Comparison of ENCODE assay signal across 18 cellular contexts in genomic region chr17:79365836-79366831, GRCh38.
DNase-seq lines count a peak whose midpoint lies in the region; FAIRE-seq and TF ChIP-seq lines count a peak whose summit lies in the region.
"Had no signal": no experiment of that assay in that cellular context is flagged by ENCODE, and none has a peak within 500 bp of the region (broad histone marks: within the 10 kb centered on the region; RNA-seq: fewer than 3 reads in every experiment).

No MANE protein-coding gene starts in this region.

- no peak overlapping the region for H3K9ac ChIP-seq in kidney (ENCODE audit: low read length in 2 of 2)
- H3K9ac ChIP-seq: BLaER1 had no signal

- no peaks in the 10 kb centered on the region for H3K9me3 ChIP-seq in kidney (ENCODE audit: control insufficient read depth in 1 of 2, low read length in 2 of 2)
- H3K9me3 ChIP-seq in osteoblast (ENCODE audit: low read depth, low read length): no peaks in the 10 kb centered on the region
- H3K9me3 ChIP-seq: BLaER1, SJCRH30 had no signal

- H3K4me3 ChIP-seq in kidney (ENCODE audit: low read length in 2 of 2) (no peak overlapping the region), osteoblast (ENCODE audit: insufficient read depth, low read length) (no peak overlapping the region)
- H3K4me3 ChIP-seq: BLaER1, K562, SJCRH30 had no signal

- H2AFZ ChIP-seq in osteoblast (ENCODE audit: low read length): no peak overlapping the region

- no peaks in the 10 kb centered on the region for H3K79me2 ChIP-seq in osteoblast (ENCODE audit: insufficient read depth, low read length)

- H3K4me2 ChIP-seq in osteoblast (ENCODE audit: insufficient read depth, low read length): no peak overlapping the region
- H3K4me2 ChIP-seq: BLaER1 had no signal

- no peaks in the 10 kb centered on the region for H3K36me3 ChIP-seq in kidney (ENCODE audit: control insufficient read depth in 1 of 2, insufficient read depth in 2 of 2, low read length in 2 of 2)
- H3K36me3 ChIP-seq in osteoblast (ENCODE audit: insufficient read depth, low read length): no peaks in the 10 kb centered on the region
- H3K36me3 ChIP-seq: BLaER1, SJCRH30 had no signal

- H3K4me1 ChIP-seq in kidney (ENCODE audit: control insufficient read depth in 1 of 2, insufficient read depth in 1 of 2, low read depth in 1 of 2, low read length in 2 of 2) (peaks cover 0 to 2% of the 10 kb centered on the region in 2 donors), osteoblast (ENCODE audit: insufficient read depth, low read length) (no peaks in the 10 kb centered on the region)
- H3K4me1 ChIP-seq: SJCRH30 had no signal

- no peaks in the 10 kb centered on the region for H4K20me1 ChIP-seq in osteoblast (ENCODE audit: insufficient read depth, low read length)

- H3K27ac ChIP-seq in kidney (ENCODE audit: low read depth in 2 of 2, low read length in 2 of 2) (no peak overlapping the region), osteoblast (ENCODE audit: low read depth, low read length) (no peak overlapping the region)
- H3K27ac ChIP-seq: BLaER1, SJCRH30 had no signal

- intact Hi-C loops in kidney (cut with DNase I): no loop called here

- H3K27me3 ChIP-seq in osteoblast (ENCODE audit: insufficient read depth, low read length): peaks cover 12% of the 10 kb centered on the region

- TF ChIP-seq CTCF in kidney (IDR thresholded peaks at IDR 0.05; ENCODE audit: borderline replicate concordance, extremely low read depth, insufficient read depth) (no peak), osteoblast (IDR thresholded peaks at IDR 0.05; ENCODE audit: extremely low read depth, low read depth, low read length) (no peak)

- peak in 2 of 3 experiments; percentile 29 to 51 for DNase-seq in NCI-H1417 (lab: John Stamatoyannopoulos, UW)
- no peak for DNase-seq in NCI-H1417 treated with DMSO at 0.1 percent for 48 hours (lab: John Stamatoyannopoulos, UW)
- DNase-seq in NCI-H2227 (lab: John Stamatoyannopoulos, UW; ENCODE audit: unreplicated experiment): peak; percentile 76
- peak; percentile 35 for DNase-seq in kidney
- DNase-seq in osteoblast (ENCODE audit: insufficient read length, low spot score, missing footprints): peak; percentile 70
- no peak for DNase-seq in stimulated activated CD8-positive, alpha-beta memory T cell treated with anti-CD3 and anti-CD28 coated beads, Interleukin-4, amount 100 ng/mL, for 48 hours
- DNase-seq in NCI-H146 (lab: John Stamatoyannopoulos, UW): no peak
- no peak for DNase-seq in SHP77 (lab: John Stamatoyannopoulos, UW)
- DNase-seq: CD8-positive, alpha-beta T cell; GOT3; MV-4-11; NCI-H774; SJCRH30 had no signal

- no peak for FAIRE-seq in kidney (lab: Jason Lieb, UNC)
- FAIRE-seq: A204.1, D721Med, K562, RCC 7860 had no signal

Comparison
In these comparisons a context has a peak if more than half of its experiments do, and no peak if none do; other contexts are left out.
1. DNase-seq: peak in NCI-H1417 (2 of 3), NCI-H2227 (single experiment), kidney (single experiment) and osteoblast (single experiment); none in NCI-H1417 treated with DMSO at 0.1 percent for 48 hours (single experiment), stimulated activated CD8-positive, alpha-beta memory T cell treated with anti-CD3 and anti-CD28 coated beads, Interleukin-4, amount 100 ng/mL, for 48 hours (single experiment), NCI-H146 (single experiment) and SHP77 (0 of 2).